In genomic region chr20:407097-407952, GRCh38 we compare ENCODE assay signal across 8 cellular contexts.
A peak's percentile ranks its signal among the peaks of the same experiment; 100 is the strongest.
DNase-seq lines count a peak whose midpoint lies in the region; ATAC-seq lines count a peak whose summit lies in the region.

No MANE protein-coding gene starts in this region.

- H3K9me3 ChIP-seq in BLaER1 treated with 17β-estradiol and CSF1 and Interleukin-3, amounts not matched to agents 10 nM and 100 nM (replicated peaks in 1 of 11): peaks cover 4 to 21% (median 14%) of the 10 kb centered on the region in 11 experiments; a peak in 20 of 22 replicates

- peak overlapping the region; percentile 55 to 84 for H3K27ac Mint-ChIP-seq in effector memory CD8-positive, alpha-beta T cell

- H3K4me1 Mint-ChIP-seq in effector memory CD8-positive, alpha-beta T cell (ENCODE audit: low read depth in 2 of 2): peaks cover 30 to 41% of the 10 kb centered on the region in 2 donors

- H3K27me3 Mint-ChIP-seq in effector memory CD8-positive, alpha-beta T cell: no peaks in the 10 kb centered on the region

- DNase-seq in NCI-H345 treated with DMSO at 0.1 percent for 48 hours (lab: John Stamatoyannopoulos, UW; ENCODE audit: unreplicated experiment) (peak; percentile 41), medulla oblongata (ENCODE audit: extremely low spot score) (peak; percentile 69)
- DNase-seq in activated CD4-positive, alpha-beta T cell treated with anti-CD3 and anti-CD28 coated beads, Interleukin-2, amount 50 U/mL, for 1 hour: peak; percentile 58
- DNase-seq in effector memory CD8-positive, alpha-beta T cell: peak; percentile 43 to 58 (median 55)
- peak; percentile 28 for DNase-seq in stimulated activated CD8-positive, alpha-beta memory T cell treated with anti-CD3 and anti-CD28 coated beads, Interleukin-12 subunit alpha, Interleukin-12 subunit beta, amount 100 ng/mL, for 24 hours (ENCODE audit: extremely low read depth)

- peaks cover 0 to 18% (median 6%) of the 10 kb centered on the region in 11 experiments; a peak in 9 of 22 replicates for H4K20me1 ChIP-seq in BLaER1 treated with 17β-estradiol and CSF1 and Interleukin-3, amounts not matched to agents 10 nM and 100 nM

- H3K9me3 Mint-ChIP-seq in effector memory CD8-positive, alpha-beta T cell: no peaks in the 10 kb centered on the region

- peak overlapping the region; percentile 66 to 100 (median 98) for H3K4me3 ChIP-seq in BLaER1 treated with 17β-estradiol and CSF1 and Interleukin-3, amounts not matched to agents 10 nM and 100 nM

- H3K36me3 Mint-ChIP-seq in effector memory CD8-positive, alpha-beta T cell (ENCODE audit: insufficient read depth): peaks cover 49% of the 10 kb centered on the region

- peak overlapping the region; percentile 75 to 97 (median 87) for H3K4me2 ChIP-seq in BLaER1 treated with 17β-estradiol and CSF1 and Interleukin-3, amounts not matched to agents 10 nM and 100 nM

- H3K36me3 ChIP-seq in BLaER1 treated with 17β-estradiol and CSF1 and Interleukin-3, amounts not matched to agents 10 nM and 100 nM: peaks cover 22 to 30% (median 27%) of the 10 kb centered on the region in 11 experiments

- H3K4me3 Mint-ChIP-seq in effector memory CD8-positive, alpha-beta T cell: peak overlapping the region; percentile 93 to 94

- H3K4me1 ChIP-seq in BLaER1 treated with 17β-estradiol and CSF1 and Interleukin-3, amounts not matched to agents 10 nM and 100 nM: peaks cover 30 to 36% (median 33%) of the 10 kb centered on the region in 10 experiments

- H3K27ac ChIP-seq in BLaER1 treated with 17β-estradiol and CSF1 and Interleukin-3, amounts not matched to agents 10 nM and 100 nM: peak overlapping the region in 10 of 11 experiments; percentile 34 to 97 (median 92); a peak in 21 of 22 replicates

- peak; percentile 53 for ATAC-seq in GM19025 (IDR thresholded peaks at IDR 0.05; ENCODE audit: low read depth, unreplicated experiment)
- peak; percentile 61 for ATAC-seq in HG03196 (IDR thresholded peaks at IDR 0.05; ENCODE audit: unreplicated experiment)
- ATAC-seq in effector memory CD8-positive, alpha-beta T cell (replicated peaks): peak; percentile 67

- H3K27me3 ChIP-seq in BLaER1 treated with 17β-estradiol and CSF1 and Interleukin-3, amounts not matched to agents 10 nM and 100 nM: no peaks in the 10 kb centered on the region

- peak overlapping the region; percentile 57 to 96 (median 94); a peak in 20 of 22 replicates for H3K9ac ChIP-seq in BLaER1 treated with 17β-estradiol and CSF1 and Interleukin-3, amounts not matched to agents 10 nM and 100 nM

Comparison
In these comparisons a context has a peak if more than half of its experiments do, and no peak if none do; other contexts are left out.
1. Peak in every context shown above with its lines: DNase-seq, ATAC-seq, H3K4me3 ChIP-seq and H3K27ac ChIP-seq.